ENCODE assay signal across 29 cellular contexts in genomic region chr14:26872930-26873470, GRCh38.
DNase-seq lines count a peak whose midpoint lies in the region; ATAC-seq and TF ChIP-seq lines count a peak whose summit lies in the region.
"Had no signal": no experiment of that assay in that cellular context is flagged by ENCODE, and none has a peak within 500 bp of the region (broad histone marks: within the 10 kb centered on the region; RNA-seq: fewer than 3 reads in every experiment).

No MANE protein-coding gene starts in this region.

- ATAC-seq in heart right ventricle: peak in 5 of 8 donors; percentile 18 to 41 (median 31)
- peak; percentile 35 to 38 for ATAC-seq in right cardiac atrium
- ATAC-seq in HG03442 (IDR thresholded peaks at IDR 0.05; ENCODE audit: unreplicated experiment): no peak
- no peak for ATAC-seq in HG03139 (IDR thresholded peaks at IDR 0.05; ENCODE audit: unreplicated experiment)
- no peak for ATAC-seq in activated naive CD4-positive, alpha-beta T cell treated with anti-CD3 and anti-CD28 coated beads, Interleukin-2, amount 50 U/mL, for 72 hours
- ATAC-seq: activated CD4-positive, CD25-positive, alpha-beta regulatory T cell treated with anti-CD3 and anti-CD28 coated beads, Interleukin-2, amount 50 U/mL, for 24 hours; activated CD8-positive, alpha-beta memory T cell treated with anti-CD3 and anti-CD28 coated beads, Interleukin-2, amount 10 ng/mL, durations not matched to agents 7 days and 5 days; activated T-cell treated with anti-CD3 and anti-CD28 coated beads, Interleukin-2, amount 50 U/mL, for 4 hours; esophagus mucosa; naive thymus-derived CD8-positive, alpha-beta T cell; PC-3; SK-N-SH treated with all-trans-retinoic acid at 6 μM for 48 hours; T-helper 17 cell; upper lobe of right lung had no signal

- no peak overlapping the region for H3K4me3 ChIP-seq in heart right ventricle
- no peak overlapping the region for H3K4me3 ChIP-seq in right cardiac atrium (ENCODE audit: low read length)
- no peak overlapping the region for H3K4me3 ChIP-seq in smooth muscle cell
- H3K4me3 ChIP-seq: suprapubic skin, upper lobe of right lung had no signal

- intact Hi-C loops in heart right ventricle (cut with DNase I): loop anchor here in 1 of 10 donors (2.0 kb wide), 1 partner anchor 16 kb away; no protein-coding TSS in a partner anchor
- intact Hi-C loops in cardiac septum (cut with DNase I): no loop called here
- intact Hi-C loops in right cardiac atrium (cut with DNase I): no loop called here

- H3K36me3 ChIP-seq in heart right ventricle (no peaks in the 10 kb centered on the region), smooth muscle cell (ENCODE audit: low read depth) (no peaks in the 10 kb centered on the region)
- H3K36me3 ChIP-seq: suprapubic skin, upper lobe of right lung had no signal

- H3K9ac ChIP-seq in smooth muscle cell (ENCODE audit: low read depth): no peak overlapping the region

- H3K9me3 ChIP-seq in heart right ventricle (no peaks in the 10 kb centered on the region), right cardiac atrium (ENCODE audit: control insufficient read depth, low read length) (no peaks in the 10 kb centered on the region), smooth muscle cell (replicated peaks; ENCODE audit: low read depth) (no peaks in the 10 kb centered on the region)
- H3K9me3 ChIP-seq: suprapubic skin, upper lobe of right lung had no signal

- no peak for DNase-seq in heart right ventricle
- DNase-seq in cardiac septum (ENCODE audit: low spot score): no peak
- DNase-seq in NCI-H82 (lab: John Stamatoyannopoulos, UW): peak; percentile 84
- peak in 1 of 3 donors; percentile 38 for DNase-seq in right cardiac atrium
- no peak for DNase-seq in smooth muscle cell (lab: John Stamatoyannopoulos, UW; ENCODE audit: unreplicated experiment)
- DNase-seq in activated naive CD4-positive, alpha-beta T cell treated with anti-CD3 and anti-CD28 coated beads, Interleukin-2, amount 50 U/mL, for 72 hours (ENCODE audit: low spot score in 2 of 2): no peak
- DNase-seq: activated CD4-positive, alpha-beta T cell treated with anti-CD3 and anti-CD28 coated beads, Interleukin-2, amount 50 U/mL, for 4 hours; activated CD8-positive, alpha-beta memory T cell treated with anti-CD3 and anti-CD28 coated beads, Interleukin-2, amount 10 ng/mL, durations not matched to agents 7 days and 5 days; activated gamma-delta T cell treated with Interleukin-2 at 50 U/mL for 16 hours; activated T-cell treated with anti-CD3 and anti-CD28 coated beads, Interleukin-2, amount 50 U/mL, for 4 hours; Calu3; dermis blood vessel endothelial cell; H7; MM.1S; naive thymus-derived CD8-positive, alpha-beta T cell; NCI-H1417; NK-92 treated with Interleukin-12 subunit alpha and Interleukin-12 subunit beta, amount 100 ng/mL, for 24 hours; PC-3; stimulated activated naive CD4-positive, alpha-beta T cell; T-helper 17 cell; upper lobe of right lung had no signal

- no peaks in the 10 kb centered on the region for H4K20me1 ChIP-seq in smooth muscle cell (ENCODE audit: low read depth)

- H3K27me3 ChIP-seq in heart right ventricle: no peaks in the 10 kb centered on the region
- no peaks in the 10 kb centered on the region for H3K27me3 ChIP-seq in right cardiac atrium (ENCODE audit: control insufficient read depth, insufficient read depth)
- no peaks in the 10 kb centered on the region for H3K27me3 ChIP-seq in smooth muscle cell (ENCODE audit: low read depth)
- H3K27me3 ChIP-seq: suprapubic skin, upper lobe of right lung had no signal

- H3K4me2 ChIP-seq in smooth muscle cell: no peak overlapping the region

- no peak overlapping the region for H2AFZ ChIP-seq in smooth muscle cell (ENCODE audit: low read depth)

- TF ChIP-seq CTCF in heart right ventricle (IDR thresholded peaks at IDR 0.05) (no peak), smooth muscle cell (IDR thresholded peaks at IDR 0.05; ENCODE audit: borderline replicate concordance, insufficient read depth, poor library complexity, severe bottlenecking) (no peak)

- peaks cover 27 to 35% of the 10 kb centered on the region in 2 donors for H3K9me3 Mint-ChIP-seq in activated naive CD4-positive, alpha-beta T cell treated with anti-CD3 and anti-CD28 coated beads, Interleukin-2, amount 50 U/mL, for 72 hours
- H3K9me3 Mint-ChIP-seq: mesothelial cell of epicardium had no signal

- peaks cover 5% of the 10 kb centered on the region in 2 donors for H3K36me3 Mint-ChIP-seq in activated naive CD4-positive, alpha-beta T cell treated with anti-CD3 and anti-CD28 coated beads, Interleukin-2, amount 50 U/mL, for 72 hours
- H3K36me3 Mint-ChIP-seq: activated CD8-positive, alpha-beta memory T cell treated with anti-CD3 and anti-CD28 coated beads, Interleukin-2, amount 10 ng/mL, durations not matched to agents 7 days and 5 days; mesothelial cell of epicardium had no signal

- H3K4me1 ChIP-seq in heart right ventricle (peaks cover 0 to 21% (median 0%) of the 10 kb centered on the region in 9 donors), right cardiac atrium (ENCODE audit: control insufficient read depth, insufficient read depth, low read length) (no peaks in the 10 kb centered on the region), smooth muscle cell (ENCODE audit: low read depth) (peaks cover 9% of the 10 kb centered on the region)
- H3K4me1 ChIP-seq: upper lobe of right lung had no signal

- H3K79me2 ChIP-seq in smooth muscle cell (ENCODE audit: low read depth): no peaks in the 10 kb centered on the region

- peak overlapping the region in 1 of 10 donors; percentile 59 for H3K27ac ChIP-seq in heart right ventricle
- H3K27ac ChIP-seq in right cardiac atrium (ENCODE audit: low read length): no peak overlapping the region
- H3K27ac ChIP-seq in smooth muscle cell (ENCODE audit: low read depth): no peak overlapping the region
- H3K27ac ChIP-seq: HL-60, suprapubic skin, upper lobe of right lung had no signal

- H3K27ac Mint-ChIP-seq in activated naive CD4-positive, alpha-beta T cell treated with anti-CD3 and anti-CD28 coated beads, Interleukin-2, amount 50 U/mL, for 72 hours: no peak overlapping the region
- H3K27ac Mint-ChIP-seq: activated CD8-positive, alpha-beta memory T cell treated with anti-CD3 and anti-CD28 coated beads, Interleukin-2, amount 10 ng/mL, durations not matched to agents 7 days and 5 days; mesothelial cell of epicardium; naive thymus-derived CD8-positive, alpha-beta T cell; T-helper 17 cell had no signal

- no peaks in the 10 kb centered on the region for H3F3A ChIP-seq in smooth muscle cell (ENCODE audit: low read depth)

- 32 to 42% methylated on average over 5 of the region's 5 CpGs for WGBS in heart right ventricle, 2 donors
- whole genome bisulfite sequencing in right cardiac atrium: 32% methylated on average over 5 of the region's 5 CpGs
- WGBS in smooth muscle cell (ENCODE audit: low lambda C conversion rate): 81% methylated on average over 5 of the region's 5 CpGs

Comparison
In these comparisons a context has a peak if more than half of its experiments do, and no peak if none do; other contexts are left out.
1. ATAC-seq: peak in heart right ventricle (5 of 8) and right cardiac atrium (2 of 2); none in HG03442 (single experiment), HG03139 (single experiment) and activated naive CD4-positive, alpha-beta T cell treated with anti-CD3 and anti-CD28 coated beads, Interleukin-2, amount 50 U/mL, for 72 hours (0 of 2).